ENCODE assay signal across 6 cellular contexts in genomic region chr9:82062245-82062644, GRCh38.
"Had no signal": no experiment of that assay in that cellular context is flagged by ENCODE, and none has a peak within 500 bp of the region (broad histone marks: within the 10 kb centered on the region; RNA-seq: fewer than 3 reads in every experiment).

No MANE protein-coding gene starts in this region.

- H3K36me3 ChIP-seq: HAP-1 had no signal

- H3K27ac Mint-ChIP-seq: HFFc6 had no signal

- H3K4me3 Mint-ChIP-seq: HFFc6, IgD-negative memory B cell had no signal

- DNase-seq: GOT3, H7, HFFc6 had no signal

- H3K4me1 ChIP-seq: HAP-1 had no signal

- H3K4me3 ChIP-seq: HAP-1 had no signal

- H3K9me3 ChIP-seq: HAP-1 had no signal

- H3K27ac ChIP-seq: HL-60 had no signal
